ENCODE assay signal across 8 cellular contexts in genomic region chr3:126082334-126083137, GRCh38. TPM values are rescaled to one million over a fixed set of nuclear protein-coding genes. Genes with fewer than 3 reads are reported as not detected.
A peak's percentile ranks its signal among the peaks of the same experiment; 100 is the strongest.
DNase-seq lines count a peak whose midpoint lies in the region; ATAC-seq and TF ChIP-seq lines count a peak whose summit lies in the region.

No MANE protein-coding gene starts in this region.

- no peak overlapping the region for H2AFZ ChIP-seq in PC-3 (ENCODE audit: low read length)

- H3K9me3 ChIP-seq in PC-3 (ENCODE audit: low read length), result no peaks in the 10 kb centered on the region
- no peaks in the 10 kb centered on the region for H3K9me3 ChIP-seq in gastrocnemius medialis

- H4K20me1 ChIP-seq in PC-3 (ENCODE audit: low read length), result no peaks in the 10 kb centered on the region

- peak overlapping the region; percentile 92 for H3K4me3 ChIP-seq in GM12865 (ENCODE audit: low read depth, low read length)
- H3K4me3 ChIP-seq in PC-3 (ENCODE audit: low read length), result peak overlapping the region; percentile 73
- H3K4me3 ChIP-seq in epithelial cell of esophagus (ENCODE audit: low read length), result peak overlapping the region; percentile 58
- H3K4me3 ChIP-seq in gastrocnemius medialis, result peak overlapping the region; percentile 61 to 86 (median 82)

- H3K27me3 ChIP-seq in PC-3 (ENCODE audit: low read length) (no peaks in the 10 kb centered on the region), gastrocnemius medialis (no peaks in the 10 kb centered on the region)

- no peaks in the 10 kb centered on the region for H3K9me2 ChIP-seq in PC-3 (replicated peaks; ENCODE audit: low read length)

- BruUV-seq in PC-3 (replicated peaks; lab: Mats Ljungman, UMichigan), result TSS peak; percentile 60

- H3K27ac ChIP-seq in PC-3 (ENCODE audit: low read length) (no peak overlapping the region), gastrocnemius medialis (peak overlapping the region; percentile 94 to 97 (median 96))

- no peak overlapping the region for H3K9ac ChIP-seq in PC-3 (ENCODE audit: low read length)

- POLR2A ChIA-PET in PC-3 (lab: Charles Lee; ENCODE audit: unreplicated experiment), result interaction anchor here (0.6 kb wide), 1 partner anchor 92 kb away, joined by 6 read pairs; no protein-coding TSS in a partner anchor

- no peaks in the 10 kb centered on the region for H3K79me2 ChIP-seq in PC-3 (ENCODE audit: low read length)

- H3K4me1 ChIP-seq in PC-3 (ENCODE audit: insufficient read depth, low read length) (peaks cover 11% of the 10 kb centered on the region), gastrocnemius medialis (peaks cover 18 to 22% of the 10 kb centered on the region in 2 donors)

- H3F3A ChIP-seq in PC-3 (ENCODE audit: low read length, unreplicated experiment), result no peaks in the 10 kb centered on the region

- no peak for ATAC-seq in PC-3
- no peak for ATAC-seq in gastrocnemius medialis
- ATAC-seq in omental fat pad (ENCODE audit: low FRiP score), result no peak
- ATAC-seq in Right ventricle myocardium superior (ENCODE audit: poor library complexity), result no peak

- TF ChIP-seq POLR2A in gastrocnemius medialis (IDR thresholded peaks at IDR 0.05), result no peak

- no peak for TF ChIP-seq CTCF in GM12865 (IDR thresholded peaks at IDR 0.05; ENCODE audit: insufficient read depth, low read depth, low read length, missing control alignments)
- no peak for TF ChIP-seq CTCF in PC-3 (conservative IDR thresholded peaks at IDR 0.05; ENCODE audit: low read depth, low read length)
- TF ChIP-seq CTCF in epithelial cell of esophagus (IDR thresholded peaks at IDR 0.05; ENCODE audit: insufficient read depth, low read depth, low read length, missing control alignments), result no peak
- TF ChIP-seq CTCF in gastrocnemius medialis (IDR thresholded peaks at IDR 0.05 in 4 of 5, conservative IDR thresholded peaks at IDR 0.05 in 1 of 5), result no peak
- no peak for TF ChIP-seq CTCF in omental fat pad (IDR thresholded peaks at IDR 0.05)

- in situ Hi-C loops in gastrocnemius medialis (cut with MboI; ENCODE audit: low sequenced_read_pairs in 4 of 4), result loop anchor here in 1 of 4 donors (10.0 kb wide), 1 partner anchor 108 kb away; no protein-coding TSS in a partner anchor

- H3K4me2 ChIP-seq in PC-3 (ENCODE audit: low read length), result peak overlapping the region; percentile 96

- H3K36me3 ChIP-seq in PC-3 (ENCODE audit: low read depth, low read length), result no peaks in the 10 kb centered on the region
- no peaks in the 10 kb centered on the region for H3K36me3 ChIP-seq in gastrocnemius medialis

- DNase-seq in GM12865 (ENCODE audit: low read depth) (no peak), PC-3 (no peak), epithelial cell of esophagus (ENCODE audit: low read depth) (no peak), gastrocnemius medialis (no peak), omental fat pad (ENCODE audit: low spot score) (no peak), DMS 273 (lab: John Stamatoyannopoulos, UW; ENCODE audit: unreplicated experiment) (no peak), NCI-H2107 treated with DMSO at 0.1 percent for 48 hours (lab: John Stamatoyannopoulos, UW; ENCODE audit: unreplicated experiment) (no peak), Right ventricle myocardium superior (no peak)

- CTCF ChIA-PET in PC-3 (lab: Charles Lee), result no interaction called here

- intact Hi-C loops in PC-3 (cut with micrococcal nuclease) (loop anchor here (5.0 kb wide), 1 partner anchor 155 kb away; no protein-coding TSS in a partner anchor), gastrocnemius medialis (cut with DNase I; ENCODE audit: low total_unique reads) (loop anchor here (5.0 to 10.0 kb wide), 2 partner anchors 88 to 275 kb away; partner anchors contain the start of gene KLF15), Right ventricle myocardium superior (cut with DNase I) (loop anchor here (10.0 kb wide), 1 partner anchor 108 kb away; no protein-coding TSS in a partner anchor)

RNA-seq across cellular contexts. Expression of gene SLC41A3, which starts 1.4 kb away (rescaled TPM):
- total RNA-seq in PC-3 (2014; rRNA removed), result 29.8 and 30.4 TPM in 2 replicates
- 10 to 100 TPM; 43.1 to 76.2 (median 56.7) TPM for total RNA-seq in gastrocnemius medialis
- 10 to 100 TPM; 34.5 to 62.3 (median 37.9) TPM for total RNA-seq in omental fat pad
- total RNA-seq in Right ventricle myocardium superior, result 34.7 TPM
